18 cellular contexts compared by ENCODE assay signal in genomic region chr3:150428562-150428961, GRCh38.
"Had no signal": no experiment of that assay in that cellular context is flagged by ENCODE, and none has a peak within 500 bp of the region (broad histone marks: within the 10 kb centered on the region; RNA-seq: fewer than 3 reads in every experiment).

No MANE protein-coding gene starts in this region.

- H3K27me3 Mint-ChIP-seq: activated B cell treated with CpG ODN at 0.5 μM for 24 hours; activated CD4-positive, alpha-beta T cell treated with anti-CD3 and anti-CD28 coated beads, Interleukin-2, amount 10 ng/mL, durations not matched to agents 24 days and 14 days; activated naive CD8-positive, alpha-beta T cell; progenitor cell of endocrine pancreas; stimulated activated naive CD8-positive, alpha-beta T cell treated with anti-CD3 and anti-CD28 coated beads, Interleukin-15, amount 100 ng/mL, for 72 hours had no signal

- DNase-seq: activated B cell treated with CpG ODN at 0.5 μM for 24 hours; activated CD4-positive, alpha-beta T cell treated with anti-CD3 and anti-CD28 coated beads, Interleukin-2, amount 10 ng/mL, durations not matched to agents 24 days and 14 days; activated CD8-positive, alpha-beta memory T cell treated with anti-CD3 and anti-CD28 coated beads, Interleukin-2, amount 50 U/mL, for 4 hours; activated CD8-positive, alpha-beta T cell treated with anti-CD3 and anti-CD28 coated beads, Interleukin-2, amount 10 ng/mL, durations not matched to agents 7 days and 5 days; activated gamma-delta T cell treated with Interleukin-2 at 50 U/mL for 16 hours; amygdala; body of pancreas; caudate nucleus; hypothalamus; left ventricle myocardium inferior; right cardiac atrium; stimulated activated naive CD8-positive, alpha-beta T cell treated with anti-CD3 and anti-CD28 coated beads, Interleukin-15, amount 100 ng/mL, for 72 hours; upper lobe of right lung had no signal

- H3K9me3 Mint-ChIP-seq: activated B cell treated with CpG ODN at 0.5 μM for 24 hours; activated CD4-positive, alpha-beta T cell treated with anti-CD3 and anti-CD28 coated beads, Interleukin-2, amount 10 ng/mL, durations not matched to agents 24 days and 14 days; stimulated activated naive CD8-positive, alpha-beta T cell treated with anti-CD3 and anti-CD28 coated beads, Interleukin-15, amount 100 ng/mL, for 72 hours had no signal

- H3K27me3 ChIP-seq: body of pancreas, upper lobe of right lung had no signal

- ATAC-seq: activated CD8-positive, alpha-beta T cell treated with anti-CD3 and anti-CD28 coated beads, Interleukin-2, amount 10 ng/mL, durations not matched to agents 7 days and 5 days; body of pancreas; esophagus mucosa; right cardiac atrium; stimulated activated naive CD8-positive, alpha-beta T cell treated with anti-CD3 and anti-CD28 coated beads, Interleukin-15, amount 100 ng/mL, for 72 hours; upper lobe of right lung had no signal

- H3K27ac ChIP-seq: body of pancreas, coronary artery, left ventricle myocardium inferior, upper lobe of right lung had no signal

- H3K4me3 ChIP-seq: body of pancreas, coronary artery, left ventricle myocardium inferior, smooth muscle cell, upper lobe of right lung had no signal

- H3K36me3 ChIP-seq: left ventricle myocardium inferior, upper lobe of right lung had no signal

- H3K9me3 ChIP-seq: body of pancreas, left ventricle myocardium inferior, upper lobe of right lung had no signal

- H3K27ac Mint-ChIP-seq: activated B cell treated with CpG ODN at 0.5 μM for 24 hours; activated CD4-positive, alpha-beta T cell treated with anti-CD3 and anti-CD28 coated beads, Interleukin-2, amount 10 ng/mL, durations not matched to agents 24 days and 14 days; activated CD8-positive, alpha-beta T cell treated with anti-CD3 and anti-CD28 coated beads, Interleukin-2, amount 10 ng/mL, durations not matched to agents 7 days and 5 days; activated naive CD8-positive, alpha-beta T cell; stimulated activated naive CD8-positive, alpha-beta T cell treated with anti-CD3 and anti-CD28 coated beads, Interleukin-15, amount 100 ng/mL, for 72 hours had no signal

- H3K4me2 ChIP-seq: smooth muscle cell had no signal

- H3K4me3 Mint-ChIP-seq: activated B cell treated with CpG ODN at 0.5 μM for 24 hours; activated CD4-positive, alpha-beta T cell treated with anti-CD3 and anti-CD28 coated beads, Interleukin-2, amount 10 ng/mL, durations not matched to agents 24 days and 14 days; activated CD8-positive, alpha-beta T cell treated with anti-CD3 and anti-CD28 coated beads, Interleukin-2, amount 10 ng/mL, durations not matched to agents 7 days and 5 days; activated naive CD8-positive, alpha-beta T cell; stimulated activated naive CD8-positive, alpha-beta T cell treated with anti-CD3 and anti-CD28 coated beads, Interleukin-15, amount 100 ng/mL, for 72 hours had no signal
